Comparison of ENCODE assay signal across 30 cellular contexts in genomic region chr19:49390131-49390977, GRCh38. TPM values are rescaled to one million over a fixed set of nuclear protein-coding genes. Genes with fewer than 3 reads are reported as not detected.
DNase-seq lines count a peak whose midpoint lies in the region; ATAC-seq, FAIRE-seq and TF ChIP-seq lines count a peak whose summit lies in the region.
"Had no signal": no experiment of that assay in that cellular context is flagged by ENCODE, and none has a peak within 500 bp of the region (broad histone marks: within the 10 kb centered on the region; RNA-seq: fewer than 3 reads in every experiment).

No MANE protein-coding gene starts in this region.

- TF ChIP-seq POLR2A in HepG2 (IDR thresholded peaks at IDR 0.05; ENCODE audit: insufficient read depth in 1 of 2, low read depth in 2 of 2, low read length in 2 of 2) (no peak), right lobe of liver (IDR thresholded peaks at IDR 0.05) (no peak)

- no peaks in the 10 kb centered on the region for H3K36me3 Mint-ChIP-seq in naive B cell
- no peaks in the 10 kb centered on the region for H3K36me3 Mint-ChIP-seq in activated T-helper 1 cell treated with anti-CD3 and anti-CD28 coated beads, Interleukin-12 subunit alpha, Interleukin-12 subunit beta, Interleukin-2, Interleukin-4 antibody, amounts not matched to agents 30 ng/mL and 10 ng/mL and 1 ng/mL, durations not matched to agents 14 hours and 24 hours and 36 hours (ENCODE audit: low read depth)

- no peak for FAIRE-seq in HepG2 (lab: Jason Lieb, UNC)
- FAIRE-seq in frontal cortex (lab: Jason Lieb, UNC) = no peak
- FAIRE-seq: GM19239 had no signal

- peak overlapping the region in 6 of 8 donors; percentile 21 to 71 (median 41) for H3K4me3 Mint-ChIP-seq in naive B cell
- H3K4me3 Mint-ChIP-seq in activated T-helper 1 cell treated with anti-CD3 and anti-CD28 coated beads, Interleukin-12 subunit alpha, Interleukin-12 subunit beta, Interleukin-2, Interleukin-4 antibody, amounts not matched to agents 30 ng/mL and 10 ng/mL and 1 ng/mL, durations not matched to agents 14 hours and 24 hours and 36 hours = no peak overlapping the region
- H3K4me3 Mint-ChIP-seq: activated CD4-positive, alpha-beta T cell treated with anti-CD3 and anti-CD28 coated beads, Interleukin-2, amount 10 ng/mL, durations not matched to agents 7 days and 5 days; dendritic cell treated with granulocyte-macrophage colony-stimulating factor and Interleukin-4, amounts not matched to agents 40 ng/mL and 50 ng/mL, for 4 days; endodermal cell had no signal

- 13% methylated on average over 5 of the region's 27 CpGs for WGBS in HepG2 (ENCODE audit: low lambda C conversion rate)
- WGBS in right lobe of liver (ENCODE audit: insufficient coverage, low coverage, low lambda C conversion rate, missing lambda C conversion rate) = 43% methylated on average over 8 of the region's 27 CpGs

- in situ Hi-C loops in HepG2 (cut with HindIII; ENCODE audit: extremely low pct_ligation_motif_present, low pct_unique_long_range_greater_than_20kb) = loop anchor here (5.0 kb wide), 1 partner anchor 37 kb away; the partner anchor contains the start of gene GFY

- no peaks in the 10 kb centered on the region for H3K79me2 ChIP-seq in HepG2 (ENCODE audit: insufficient read depth, low read length)

- H2AFZ ChIP-seq in HepG2 (ENCODE audit: low read length) = no peak overlapping the region
- H2AFZ ChIP-seq: GM23248 had no signal

- H3K4me3 ChIP-seq in HepG2 (replicated peaks in 1 of 3; ENCODE audit: insufficient read depth in 1 of 3, low read depth in 2 of 3, low read length in 3 of 3) = no peak overlapping the region
- no peak overlapping the region for H3K4me3 ChIP-seq in right lobe of liver
- H3K4me3 ChIP-seq: GM23248, prostate gland, SJCRH30, tibial artery had no signal

- H3K27ac ChIP-seq in HepG2 (ENCODE audit: extremely low read length, insufficient read depth, low read length) (no peak overlapping the region), right lobe of liver (no peak overlapping the region)
- H3K27ac ChIP-seq: GM23248, neutrophil, prostate gland, SJCRH30, tibial artery, VCaP had no signal

- no peak for TF ChIP-seq RAD21 in HepG2 (CRISPR knock-in tag; IDR thresholded peaks at IDR 0.05)

- DNase-seq in HepG2 (ENCODE audit: low spot score) (no peak), right lobe of liver (no peak), NCI-H69 (lab: John Stamatoyannopoulos, UW) (peak; percentile 81), naive B cell (no peak), HT-29 (ENCODE audit: low spot score) (no peak), frontal cortex (ENCODE audit: low spot score in 2 of 2) (no peak)
- no peak for DNase-seq in activated T-helper 1 cell treated with anti-CD3 and anti-CD28 coated beads, Interleukin-12 subunit alpha, Interleukin-12 subunit beta, Interleukin-2, Interleukin-4 antibody, amounts not matched to agents 30 ng/mL and 10 ng/mL and 1 ng/mL, durations not matched to agents 14 hours and 24 hours and 36 hours (ENCODE audit: low spot score)
- DNase-seq: activated CD4-positive, alpha-beta T cell treated with anti-CD3 and anti-CD28 coated beads, Interleukin-2, amount 10 ng/mL, durations not matched to agents 7 days and 5 days; activated T-cell treated with anti-CD3 and anti-CD28 coated beads, Interleukin-2, amount 50 U/mL, for 48 hours; C1 segment of cervical spinal cord; central memory CD4-positive, alpha-beta T cell; endodermal cell; GM23248; NCI-H1417 treated with DMSO at 0.1 percent for 48 hours; NCI-H2081 treated with DMSO at 0.1 percent for 48 hours; NCI-H748 treated with DMSO at 0.1 percent for 48 hours; SJCRH30; stimulated activated CD4-positive, alpha-beta T cell treated with anti-CD3 and anti-CD28 coated beads, Interleukin-12 subunit alpha, Interleukin-12 subunit beta, amount 100 ng/mL, for 4 hours; stimulated activated CD4-positive, alpha-beta T cell treated with anti-CD3 and anti-CD28 coated beads, Interleukin-2, amount 100 ng/mL, for 48 hours; SW 1271; tibial artery had no signal

- POLR2A ChIA-PET in HepG2 (lab: Yijun Ruan, JAX) = no interaction called here

- TF ChIP-seq EP300 in HepG2 (IDR thresholded peaks at IDR 0.05; ENCODE audit: low read depth in 2 of 2, low read length in 2 of 2) (no peak), HepG2 (CRISPR knock-in tag; IDR thresholded peaks at IDR 0.05; ENCODE audit: borderline replicate concordance) (no peak)

- no peaks in the 10 kb centered on the region for H3K4me1 ChIP-seq in HepG2 (ENCODE audit: insufficient read depth, low read length)
- H3K4me1 ChIP-seq in right lobe of liver = no peaks in the 10 kb centered on the region
- H3K4me1 ChIP-seq: prostate gland, SJCRH30, tibial artery had no signal

- no peak for TF ChIP-seq CTCF in HepG2 (CRISPR knock-in tag; IDR thresholded peaks at IDR 0.05)
- no peak for TF ChIP-seq CTCF in right lobe of liver (IDR thresholded peaks at IDR 0.05)

- peaks cover 30 to 51% (median 44%) of the 10 kb centered on the region in 3 donors for H3K4me1 Mint-ChIP-seq in naive B cell
- H3K4me1 Mint-ChIP-seq in activated T-helper 1 cell treated with anti-CD3 and anti-CD28 coated beads, Interleukin-12 subunit alpha, Interleukin-12 subunit beta, Interleukin-2, Interleukin-4 antibody, amounts not matched to agents 30 ng/mL and 10 ng/mL and 1 ng/mL, durations not matched to agents 14 hours and 24 hours and 36 hours (ENCODE audit: low read depth) = peaks cover 12% of the 10 kb centered on the region
- H3K4me1 Mint-ChIP-seq: endodermal cell had no signal

- H3K27ac Mint-ChIP-seq in naive B cell = peak overlapping the region; percentile 10 to 94 (median 83)
- no peak overlapping the region for H3K27ac Mint-ChIP-seq in activated T-helper 1 cell treated with anti-CD3 and anti-CD28 coated beads, Interleukin-12 subunit alpha, Interleukin-12 subunit beta, Interleukin-2, Interleukin-4 antibody, amounts not matched to agents 30 ng/mL and 10 ng/mL and 1 ng/mL, durations not matched to agents 14 hours and 24 hours and 36 hours
- H3K27ac Mint-ChIP-seq: activated CD4-positive, alpha-beta T cell treated with anti-CD3 and anti-CD28 coated beads, Interleukin-2, amount 10 ng/mL, durations not matched to agents 7 days and 5 days; dendritic cell treated with granulocyte-macrophage colony-stimulating factor and Interleukin-4, amounts not matched to agents 40 ng/mL and 50 ng/mL, for 4 days; endodermal cell had no signal

- BruUV-seq in HepG2 (replicated peaks; lab: Mats Ljungman, UMichigan) = no TSS peak

- no peaks in the 10 kb centered on the region for H4K20me1 ChIP-seq in HepG2 (ENCODE audit: insufficient read depth, low read length)

- H3K9me3 Mint-ChIP-seq in naive B cell = no peaks in the 10 kb centered on the region
- no peaks in the 10 kb centered on the region for H3K9me3 Mint-ChIP-seq in activated T-helper 1 cell treated with anti-CD3 and anti-CD28 coated beads, Interleukin-12 subunit alpha, Interleukin-12 subunit beta, Interleukin-2, Interleukin-4 antibody, amounts not matched to agents 30 ng/mL and 10 ng/mL and 1 ng/mL, durations not matched to agents 14 hours and 24 hours and 36 hours
- H3K9me3 Mint-ChIP-seq: dendritic cell treated with granulocyte-macrophage colony-stimulating factor and Interleukin-4, amounts not matched to agents 40 ng/mL and 50 ng/mL, for 4 days had no signal

- H3K9me3 ChIP-seq in HepG2 (ENCODE audit: low read length) = no peaks in the 10 kb centered on the region
- H3K9me3 ChIP-seq in right lobe of liver = no peaks in the 10 kb centered on the region
- H3K9me3 ChIP-seq: neutrophil, prostate gland, SJCRH30, tibial artery had no signal

- intact Hi-C loops in HepG2 (cut with micrococcal nuclease; ENCODE audit: unreplicated experiment) (loop anchor here (5.0 kb wide), 1 partner anchor 37 kb away; the partner anchor contains the start of gene GFY), right lobe of liver (cut with DNase I) (no loop called here)
- intact Hi-C loops in activated T-helper 1 cell treated with anti-CD3 and anti-CD28 coated beads, Interleukin-12 subunit alpha, Interleukin-12 subunit beta, Interleukin-2, Interleukin-4 antibody, amounts not matched to agents 30 ng/mL and 10 ng/mL and 1 ng/mL, durations not matched to agents 14 hours and 24 hours and 36 hours (cut with micrococcal nuclease) = no loop called here

- H3K36me3 ChIP-seq in HepG2 (replicated peaks in 1 of 2; ENCODE audit: control insufficient read depth in 1 of 2, insufficient read depth in 2 of 2, low read length in 2 of 2) = no peaks in the 10 kb centered on the region
- no peaks in the 10 kb centered on the region for H3K36me3 ChIP-seq in right lobe of liver
- H3K36me3 ChIP-seq: neutrophil, prostate gland, SJCRH30, tibial artery had no signal

- no peaks in the 10 kb centered on the region for H3K27me3 Mint-ChIP-seq in naive B cell
- peaks cover 3% of the 10 kb centered on the region for H3K27me3 Mint-ChIP-seq in activated T-helper 1 cell treated with anti-CD3 and anti-CD28 coated beads, Interleukin-12 subunit alpha, Interleukin-12 subunit beta, Interleukin-2, Interleukin-4 antibody, amounts not matched to agents 30 ng/mL and 10 ng/mL and 1 ng/mL, durations not matched to agents 14 hours and 24 hours and 36 hours (ENCODE audit: insufficient read depth)

- CTCF ChIA-PET in HepG2 (lab: Yijun Ruan, JAX; ENCODE audit: low intra/inter-chr PET ratio, low total read pairs) = interaction anchor here (3.3 kb wide), 1 partner anchor 53 kb away, joined by 45 read pairs; no protein-coding TSS in a partner anchor

- no peak overlapping the region for H3K4me2 ChIP-seq in HepG2 (ENCODE audit: low read depth, low read length)

- H3K27me3 ChIP-seq in HepG2 (ENCODE audit: control insufficient read depth in 1 of 2, insufficient read depth in 2 of 2, low read length in 2 of 2) = peaks cover 6 to 32% of the 10 kb centered on the region in 2 experiments
- H3K27me3 ChIP-seq in right lobe of liver = peaks cover 0 to 5% of the 10 kb centered on the region in 2 donors

- peak; percentile 18 for ATAC-seq in HepG2
- no peak for ATAC-seq in right lobe of liver
- ATAC-seq in naive B cell (ENCODE audit: low read depth in 2 of 2) = no peak
- ATAC-seq: sciatic nerve had no signal

- H3K9ac ChIP-seq in HepG2 (ENCODE audit: insufficient read depth, low read depth, low read length) = no peak overlapping the region
- H3K9ac ChIP-seq: GM23248 had no signal

RNA-seq across cellular contexts. Expression of gene KASH5, which starts 2.3 kb away (rescaled TPM):
- total RNA-seq in HepG2 (2016; rRNA removed; fragmentation: Illumina TruSeq; extraction: Trizol) = not detected in 2 replicates
- total RNA-seq in HepG2 (2016; cell fraction: cytosol; rRNA removed; fragmentation: Illumina TruSeq; extraction: Trizol; ENCODE audit: low read depth) = not detected in 2 replicates
- total RNA-seq in HepG2 (2016; cell fraction: insoluble cytoplasmic fraction; rRNA removed; fragmentation: Illumina TruSeq; extraction: Trizol) = not detected in 2 replicates
- not detected in 2 replicates for total RNA-seq in HepG2 (2016; cell fraction: membrane; rRNA removed; fragmentation: Illumina TruSeq; extraction: Trizol)
- not detected in 2 replicates for total RNA-seq in HepG2 (2016; cell fraction: nucleus; rRNA removed; fragmentation: Illumina TruSeq; extraction: Trizol)
- polyA plus RNA-seq in HepG2 (2011; rRNA removed) = not detected in 2 replicates
- polyA plus RNA-seq in HepG2 (2011; cell fraction: cytosol; rRNA removed) = not detected in 2 replicates
- not detected in 2 replicates for polyA plus RNA-seq in HepG2 (2011; cell fraction: nucleus; rRNA removed)
- polyA plus RNA-seq in HepG2 (2012) = not detected in 2 replicates
- polyA plus RNA-seq in HepG2 (2016; cell fraction: cytosol; fragmentation: Illumina TruSeq; extraction: Trizol; ENCODE audit: low read depth) = not detected in 2 replicates
- not detected in 2 replicates for polyA plus RNA-seq in HepG2 (2016; cell fraction: insoluble cytoplasmic fraction; fragmentation: Illumina TruSeq; extraction: Trizol; ENCODE audit: low read depth)
- polyA plus RNA-seq in HepG2 (2016; cell fraction: membrane; fragmentation: Illumina TruSeq; extraction: Trizol; ENCODE audit: low read depth) = not detected in 2 replicates
- not detected in 2 replicates for polyA plus RNA-seq in HepG2 (2016; cell fraction: nucleus; fragmentation: Illumina TruSeq; extraction: Trizol; ENCODE audit: insufficient read depth, low read depth)
- polyA minus RNA-seq in HepG2 (2011; rRNA and poly(A)+ RNA removed; ENCODE audit: low replicate concordance) = not detected in 2 replicates
- not detected in 2 replicates for polyA minus RNA-seq in HepG2 (2011; cell fraction: cytosol; rRNA and poly(A)+ RNA removed)
- not detected in 2 replicates for polyA minus RNA-seq in HepG2 (2011; cell fraction: nucleus; rRNA and poly(A)+ RNA removed)
- total RNA-seq in right lobe of liver = under 1 TPM in 1 of 6 experiments, not detected in 5; 0.32 TPM
- polyA plus RNA-seq in naive B cell (ENCODE audit: low read depth in 6 of 6) = not detected
- 0.15 TPM in 1 of 2 replicates, not detected in the other for total RNA-seq in activated T-helper 1 cell treated with anti-CD3 and anti-CD28 coated beads, Interleukin-12 subunit alpha, Interleukin-12 subunit beta, Interleukin-2, Interleukin-4 antibody, amounts not matched to agents 30 ng/mL and 10 ng/mL and 1 ng/mL, durations not matched to agents 14 hours and 24 hours and 36 hours
- total RNA-seq in HT-29 (2014; rRNA removed; shearing (Covaris generic)) = not detected in 2 replicates
- total RNA-seq in frontal cortex = not detected
- total RNA-seq: Daoy, GM23248, RPMI7951, sciatic nerve, SJCRH30 had no signal
- polyA plus RNA-seq: esophagus, GM23248 had no signal

RNA-seq across cellular contexts. Expression of gene DKKL1, which starts 26.7 kb away (rescaled TPM):
- total RNA-seq in HepG2 (2016; rRNA removed; fragmentation: Illumina TruSeq; extraction: Trizol) = 0.31 TPM in 1 of 2 replicates, not detected in the other
- total RNA-seq in HepG2 (2016; cell fraction: cytosol; rRNA removed; fragmentation: Illumina TruSeq; extraction: Trizol; ENCODE audit: low read depth) = not detected in 2 replicates
- total RNA-seq in HepG2 (2016; cell fraction: insoluble cytoplasmic fraction; rRNA removed; fragmentation: Illumina TruSeq; extraction: Trizol) = 0.17 TPM in 1 of 2 replicates, not detected in the other
- total RNA-seq in HepG2 (2016; cell fraction: membrane; rRNA removed; fragmentation: Illumina TruSeq; extraction: Trizol) = not detected in 2 replicates
- total RNA-seq in HepG2 (2016; cell fraction: nucleus; rRNA removed; fragmentation: Illumina TruSeq; extraction: Trizol) = not detected in 2 replicates
- 0.30 and 0.33 TPM in 2 replicates for polyA plus RNA-seq in HepG2 (2011; rRNA removed)
- 0.13 and 0.24 TPM in 2 replicates for polyA plus RNA-seq in HepG2 (2011; cell fraction: cytosol; rRNA removed)
- 0.16 and 0.45 TPM in 2 replicates for polyA plus RNA-seq in HepG2 (2011; cell fraction: nucleus; rRNA removed)
- 0.29 TPM in 1 of 2 replicates, not detected in the other for polyA plus RNA-seq in HepG2 (2012)
- not detected in 2 replicates for polyA plus RNA-seq in HepG2 (2016; cell fraction: cytosol; fragmentation: Illumina TruSeq; extraction: Trizol; ENCODE audit: low read depth)
- not detected in 2 replicates for polyA plus RNA-seq in HepG2 (2016; cell fraction: insoluble cytoplasmic fraction; fragmentation: Illumina TruSeq; extraction: Trizol; ENCODE audit: low read depth)
- polyA plus RNA-seq in HepG2 (2016; cell fraction: membrane; fragmentation: Illumina TruSeq; extraction: Trizol; ENCODE audit: low read depth) = not detected in 2 replicates
- 1.0 TPM in 1 of 2 replicates, not detected in the other for polyA plus RNA-seq in HepG2 (2016; cell fraction: nucleus; fragmentation: Illumina TruSeq; extraction: Trizol; ENCODE audit: insufficient read depth, low read depth)
- not detected in 2 replicates for polyA minus RNA-seq in HepG2 (2011; rRNA and poly(A)+ RNA removed; ENCODE audit: low replicate concordance)
- polyA minus RNA-seq in HepG2 (2011; cell fraction: cytosol; rRNA and poly(A)+ RNA removed) = not detected in 2 replicates
- not detected in 2 replicates for polyA minus RNA-seq in HepG2 (2011; cell fraction: nucleus; rRNA and poly(A)+ RNA removed)
- total RNA-seq in right lobe of liver = not detected
- polyA plus RNA-seq in naive B cell (ENCODE audit: low read depth in 6 of 6) = 1 to 10 TPM in 1 of 6 donors, under 1 TPM in 2, not detected in 3; 0.55 to 2.8 (median 0.82) TPM
- total RNA-seq in activated T-helper 1 cell treated with anti-CD3 and anti-CD28 coated beads, Interleukin-12 subunit alpha, Interleukin-12 subunit beta, Interleukin-2, Interleukin-4 antibody, amounts not matched to agents 30 ng/mL and 10 ng/mL and 1 ng/mL, durations not matched to agents 14 hours and 24 hours and 36 hours = not detected in 2 replicates
- 0.18 and 0.53 TPM in 2 replicates for total RNA-seq in HT-29 (2014; rRNA removed; shearing (Covaris generic))
- 1.2 TPM for total RNA-seq in frontal cortex
- total RNA-seq: activated CD4-positive, alpha-beta T cell treated with anti-CD3 and anti-CD28 coated beads, Interleukin-2, amount 10 ng/mL, durations not matched to agents 7 days and 5 days; GM23248 had no signal
- polyA plus RNA-seq: GM23248 had no signal

RNA-seq across cellular contexts. Expression of gene TEAD2, which starts 28.1 kb away (rescaled TPM):
- total RNA-seq in HepG2 (2016; rRNA removed; fragmentation: Illumina TruSeq; extraction: Trizol) (12.1 and 12.5 TPM in 2 replicates), right lobe of liver (1 to 10 TPM; 3.3 to 8.9 (median 5.3) TPM), frontal cortex (5.3 TPM)
- total RNA-seq in HepG2 (2016; cell fraction: cytosol; rRNA removed; fragmentation: Illumina TruSeq; extraction: Trizol; ENCODE audit: low read depth) = 11.8 and 12.3 TPM in 2 replicates
- total RNA-seq in HepG2 (2016; cell fraction: insoluble cytoplasmic fraction; rRNA removed; fragmentation: Illumina TruSeq; extraction: Trizol) = 9.2 and 11.2 TPM in 2 replicates
- total RNA-seq in HepG2 (2016; cell fraction: membrane; rRNA removed; fragmentation: Illumina TruSeq; extraction: Trizol) = 23.3 and 24.4 TPM in 2 replicates
- total RNA-seq in HepG2 (2016; cell fraction: nucleus; rRNA removed; fragmentation: Illumina TruSeq; extraction: Trizol) = 7.1 and 8.2 TPM in 2 replicates
- polyA plus RNA-seq in HepG2 (2011; rRNA removed) (10.4 and 10.8 TPM in 2 replicates), naive B cell (ENCODE audit: low read depth in 6 of 6) (1 to 10 TPM in 5 of 6 donors, under 1 TPM in 1; 0.80 to 5.4 (median 3.0) TPM)
- 9.2 and 9.3 TPM in 2 replicates for polyA plus RNA-seq in HepG2 (2011; cell fraction: cytosol; rRNA removed)
- 10.2 and 11.2 TPM in 2 replicates for polyA plus RNA-seq in HepG2 (2011; cell fraction: nucleus; rRNA removed)
- 7.3 and 7.6 TPM in 2 replicates for polyA plus RNA-seq in HepG2 (2012)
- 15.6 and 17.1 TPM in 2 replicates for polyA plus RNA-seq in HepG2 (2016; cell fraction: cytosol; fragmentation: Illumina TruSeq; extraction: Trizol; ENCODE audit: low read depth)
- polyA plus RNA-seq in HepG2 (2016; cell fraction: insoluble cytoplasmic fraction; fragmentation: Illumina TruSeq; extraction: Trizol; ENCODE audit: low read depth) = 12.6 and 13.8 TPM in 2 replicates
- polyA plus RNA-seq in HepG2 (2016; cell fraction: membrane; fragmentation: Illumina TruSeq; extraction: Trizol; ENCODE audit: low read depth) = 23.9 and 26.3 TPM in 2 replicates
- 13.0 and 14.8 TPM in 2 replicates for polyA plus RNA-seq in HepG2 (2016; cell fraction: nucleus; fragmentation: Illumina TruSeq; extraction: Trizol; ENCODE audit: insufficient read depth, low read depth)
- polyA minus RNA-seq in HepG2 (2011; rRNA and poly(A)+ RNA removed; ENCODE audit: low replicate concordance) = 22.0 and 36.3 TPM in 2 replicates
- polyA minus RNA-seq in HepG2 (2011; cell fraction: cytosol; rRNA and poly(A)+ RNA removed) = 4.6 and 8.0 TPM in 2 replicates
- polyA minus RNA-seq in HepG2 (2011; cell fraction: nucleus; rRNA and poly(A)+ RNA removed) = 5.3 and 5.8 TPM in 2 replicates
- not detected in 2 replicates for total RNA-seq in activated T-helper 1 cell treated with anti-CD3 and anti-CD28 coated beads, Interleukin-12 subunit alpha, Interleukin-12 subunit beta, Interleukin-2, Interleukin-4 antibody, amounts not matched to agents 30 ng/mL and 10 ng/mL and 1 ng/mL, durations not matched to agents 14 hours and 24 hours and 36 hours
- total RNA-seq in HT-29 (2014; rRNA removed; shearing (Covaris generic)) = 27.2 and 28.6 TPM in 2 replicates
- total RNA-seq: activated CD4-positive, alpha-beta T cell treated with anti-CD3 and anti-CD28 coated beads, Interleukin-2, amount 10 ng/mL, durations not matched to agents 7 days and 5 days had no signal

RNA-seq across cellular contexts. Expression of gene PTH2, which starts 32.9 kb away (rescaled TPM):
- not detected in 2 replicates for total RNA-seq in HepG2 (2016; rRNA removed; fragmentation: Illumina TruSeq; extraction: Trizol)
- total RNA-seq in HepG2 (2016; cell fraction: cytosol; rRNA removed; fragmentation: Illumina TruSeq; extraction: Trizol; ENCODE audit: low read depth) = not detected in 2 replicates
- total RNA-seq in HepG2 (2016; cell fraction: insoluble cytoplasmic fraction; rRNA removed; fragmentation: Illumina TruSeq; extraction: Trizol) = not detected in 2 replicates
- total RNA-seq in HepG2 (2016; cell fraction: membrane; rRNA removed; fragmentation: Illumina TruSeq; extraction: Trizol) = not detected in 2 replicates
- not detected in 2 replicates for total RNA-seq in HepG2 (2016; cell fraction: nucleus; rRNA removed; fragmentation: Illumina TruSeq; extraction: Trizol)
- polyA plus RNA-seq in HepG2 (2011; rRNA removed) = not detected in 2 replicates
- not detected in 2 replicates for polyA plus RNA-seq in HepG2 (2011; cell fraction: cytosol; rRNA removed)
- polyA plus RNA-seq in HepG2 (2011; cell fraction: nucleus; rRNA removed) = not detected in 2 replicates
- polyA plus RNA-seq in HepG2 (2012) = not detected in 2 replicates
- not detected in 2 replicates for polyA plus RNA-seq in HepG2 (2016; cell fraction: cytosol; fragmentation: Illumina TruSeq; extraction: Trizol; ENCODE audit: low read depth)
- not detected in 2 replicates for polyA plus RNA-seq in HepG2 (2016; cell fraction: insoluble cytoplasmic fraction; fragmentation: Illumina TruSeq; extraction: Trizol; ENCODE audit: low read depth)
- polyA plus RNA-seq in HepG2 (2016; cell fraction: membrane; fragmentation: Illumina TruSeq; extraction: Trizol; ENCODE audit: low read depth) = not detected in 2 replicates
- polyA plus RNA-seq in HepG2 (2016; cell fraction: nucleus; fragmentation: Illumina TruSeq; extraction: Trizol; ENCODE audit: insufficient read depth, low read depth) = not detected in 2 replicates
- not detected in 2 replicates for polyA minus RNA-seq in HepG2 (2011; rRNA and poly(A)+ RNA removed; ENCODE audit: low replicate concordance)
- not detected in 2 replicates for polyA minus RNA-seq in HepG2 (2011; cell fraction: cytosol; rRNA and poly(A)+ RNA removed)
- polyA minus RNA-seq in HepG2 (2011; cell fraction: nucleus; rRNA and poly(A)+ RNA removed) = not detected in 2 replicates
- total RNA-seq in right lobe of liver = not detected
- polyA plus RNA-seq in naive B cell (ENCODE audit: low read depth in 6 of 6) = not detected
- total RNA-seq in activated T-helper 1 cell treated with anti-CD3 and anti-CD28 coated beads, Interleukin-12 subunit alpha, Interleukin-12 subunit beta, Interleukin-2, Interleukin-4 antibody, amounts not matched to agents 30 ng/mL and 10 ng/mL and 1 ng/mL, durations not matched to agents 14 hours and 24 hours and 36 hours = not detected in 2 replicates
- not detected in 2 replicates for total RNA-seq in HT-29 (2014; rRNA removed; shearing (Covaris generic))
- not detected for total RNA-seq in frontal cortex
- total RNA-seq: Daoy, endodermal cell, GM23248, prostate gland, RPMI7951, sciatic nerve, SJCRH30 had no signal
- polyA plus RNA-seq: esophagus, GM23248 had no signal

RNA-seq across cellular contexts. Expression of gene GFY, which starts 34.8 kb away (rescaled TPM):
- not detected in 2 replicates for total RNA-seq in HepG2 (2016; rRNA removed; fragmentation: Illumina TruSeq; extraction: Trizol)
- total RNA-seq in HepG2 (2016; cell fraction: cytosol; rRNA removed; fragmentation: Illumina TruSeq; extraction: Trizol; ENCODE audit: low read depth) = not detected in 2 replicates
- total RNA-seq in HepG2 (2016; cell fraction: insoluble cytoplasmic fraction; rRNA removed; fragmentation: Illumina TruSeq; extraction: Trizol) = not detected in 2 replicates
- not detected in 2 replicates for total RNA-seq in HepG2 (2016; cell fraction: membrane; rRNA removed; fragmentation: Illumina TruSeq; extraction: Trizol)
- not detected in 2 replicates for total RNA-seq in HepG2 (2016; cell fraction: nucleus; rRNA removed; fragmentation: Illumina TruSeq; extraction: Trizol)
- polyA plus RNA-seq in HepG2 (2011; rRNA removed) = not detected in 2 replicates
- polyA plus RNA-seq in HepG2 (2011; cell fraction: cytosol; rRNA removed) = not detected in 2 replicates
- polyA plus RNA-seq in HepG2 (2011; cell fraction: nucleus; rRNA removed) = not detected in 2 replicates
- polyA plus RNA-seq in HepG2 (2012) = not detected in 2 replicates
- polyA plus RNA-seq in HepG2 (2016; cell fraction: cytosol; fragmentation: Illumina TruSeq; extraction: Trizol; ENCODE audit: low read depth) = not detected in 2 replicates
- not detected in 2 replicates for polyA plus RNA-seq in HepG2 (2016; cell fraction: insoluble cytoplasmic fraction; fragmentation: Illumina TruSeq; extraction: Trizol; ENCODE audit: low read depth)
- not detected in 2 replicates for polyA plus RNA-seq in HepG2 (2016; cell fraction: membrane; fragmentation: Illumina TruSeq; extraction: Trizol; ENCODE audit: low read depth)
- not detected in 2 replicates for polyA plus RNA-seq in HepG2 (2016; cell fraction: nucleus; fragmentation: Illumina TruSeq; extraction: Trizol; ENCODE audit: insufficient read depth, low read depth)
- not detected in 2 replicates for polyA minus RNA-seq in HepG2 (2011; rRNA and poly(A)+ RNA removed; ENCODE audit: low replicate concordance)
- polyA minus RNA-seq in HepG2 (2011; cell fraction: cytosol; rRNA and poly(A)+ RNA removed) = not detected in 2 replicates
- not detected in 2 replicates for polyA minus RNA-seq in HepG2 (2011; cell fraction: nucleus; rRNA and poly(A)+ RNA removed)
- not detected for total RNA-seq in right lobe of liver
- polyA plus RNA-seq in naive B cell (ENCODE audit: low read depth in 6 of 6) = not detected
- not detected in 2 replicates for total RNA-seq in activated T-helper 1 cell treated with anti-CD3 and anti-CD28 coated beads, Interleukin-12 subunit alpha, Interleukin-12 subunit beta, Interleukin-2, Interleukin-4 antibody, amounts not matched to agents 30 ng/mL and 10 ng/mL and 1 ng/mL, durations not matched to agents 14 hours and 24 hours and 36 hours
- total RNA-seq in HT-29 (2014; rRNA removed; shearing (Covaris generic)) = not detected in 2 replicates
- not detected for total RNA-seq in frontal cortex
- total RNA-seq: activated CD4-positive, alpha-beta T cell treated with anti-CD3 and anti-CD28 coated beads, Interleukin-2, amount 10 ng/mL, durations not matched to agents 7 days and 5 days; Daoy; GM23248; prostate gland; RPMI7951; sciatic nerve; SJCRH30 had no signal
- polyA plus RNA-seq: esophagus, GM23248 had no signal
